In the genomic region with DNA sequence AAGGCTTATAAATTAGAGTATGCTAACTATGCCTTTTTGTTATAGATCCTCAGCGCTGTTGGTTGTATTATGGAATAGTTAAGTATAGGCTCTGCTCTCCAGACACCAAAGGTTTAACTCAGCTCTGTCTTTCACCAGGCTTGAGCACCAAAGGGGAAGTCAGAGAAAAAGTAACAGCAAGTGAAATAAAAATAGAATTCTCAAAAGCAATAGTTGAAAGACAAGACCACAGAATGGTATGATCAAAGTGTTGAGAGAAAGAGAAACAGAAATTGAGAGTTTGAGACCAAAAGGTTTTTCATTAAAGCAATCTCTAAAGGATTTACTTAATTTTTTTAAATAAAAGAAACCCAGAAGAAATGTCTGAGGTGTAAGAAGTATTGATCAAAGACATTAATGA, we compare ENCODE assay signal across 14 cellular contexts.
DNase-seq lines count a peak whose midpoint lies in the region; ATAC-seq and TF ChIP-seq lines count a peak whose summit lies in the region.
"Had no signal": no experiment of that assay in that cellular context is flagged by ENCODE, and none has a peak within 500 bp of the region (broad histone marks: within the 10 kb centered on the region; RNA-seq: fewer than 3 reads in every experiment).

No MANE protein-coding gene starts in this region.

- H3K27ac ChIP-seq in BLaER1 treated with 17β-estradiol and CSF1 and Interleukin-3, amounts not matched to agents 10 nM and 100 nM = peak overlapping the region in 1 of 11 experiments; percentile 8; a peak in 3 of 22 replicates
- H3K27ac ChIP-seq in vagina = no peak overlapping the region
- H3K27ac ChIP-seq: neural progenitor cell, tibial artery had no signal

- ATAC-seq in GM19043 (IDR thresholded peaks at IDR 0.05; ENCODE audit: low read depth, unreplicated experiment) (peak; percentile 93), HG02610 (IDR thresholded peaks at IDR 0.05; ENCODE audit: unreplicated experiment) (peak; percentile 99), HG03378 (IDR thresholded peaks at IDR 0.05; ENCODE audit: unreplicated experiment) (peak; percentile 92)

- no peak for TF ChIP-seq POLR2A in vagina (IDR thresholded peaks at IDR 0.05)

- intact Hi-C loops in vagina (cut with DNase I) = no loop called here

- H3K4me3 ChIP-seq in BLaER1 treated with 17β-estradiol and CSF1 and Interleukin-3, amounts not matched to agents 10 nM and 100 nM = no peak overlapping the region
- no peak overlapping the region for H3K4me3 ChIP-seq in vagina
- H3K4me3 ChIP-seq: neural progenitor cell, tibial artery had no signal

- H3K4me2 ChIP-seq in BLaER1 treated with 17β-estradiol and CSF1 and Interleukin-3, amounts not matched to agents 10 nM and 100 nM = peak overlapping the region in 10 of 11 experiments; percentile 2 to 79 (median 45); a peak in 16 of 22 replicates
- H3K4me2 ChIP-seq: neural progenitor cell, SK-N-SH had no signal

- peaks cover 0 to 31% (median 20%) of the 10 kb centered on the region in 11 experiments; a peak in 17 of 22 replicates for H3K9me3 ChIP-seq in BLaER1 treated with 17β-estradiol and CSF1 and Interleukin-3, amounts not matched to agents 10 nM and 100 nM (replicated peaks in 1 of 11)
- no peaks in the 10 kb centered on the region for H3K9me3 ChIP-seq in vagina
- H3K9me3 ChIP-seq: tibial artery had no signal

- no peak for TF ChIP-seq CTCF in vagina (IDR thresholded peaks at IDR 0.05)

- DNase-seq in NCI-H1694 treated with DMSO at 0.1 percent for 48 hours (lab: John Stamatoyannopoulos, UW) (no peak), hippocampal formation (lab: John Stamatoyannopoulos, UW) (no peak), SK-N-DZ (ENCODE audit: low spot score) (no peak), vagina (ENCODE audit: extremely low spot score in 2 of 2) (no peak)
- DNase-seq: activated CD4-positive, alpha-beta T cell treated with anti-CD3 and anti-CD28 coated beads for 1 hour; NCI-H1048; NCI-H82; SK-N-SH; tibial artery had no signal

- H3K36me3 ChIP-seq in BLaER1 treated with 17β-estradiol and CSF1 and Interleukin-3, amounts not matched to agents 10 nM and 100 nM = no peaks in the 10 kb centered on the region
- H3K36me3 ChIP-seq in vagina = no peaks in the 10 kb centered on the region
- H3K36me3 ChIP-seq: neural progenitor cell, tibial artery had no signal

- no peaks in the 10 kb centered on the region for H3K27me3 ChIP-seq in BLaER1 treated with 17β-estradiol and CSF1 and Interleukin-3, amounts not matched to agents 10 nM and 100 nM
- H3K27me3 ChIP-seq in vagina = no peaks in the 10 kb centered on the region
- H3K27me3 ChIP-seq: neural progenitor cell, tibial artery had no signal

- H3K9ac ChIP-seq in BLaER1 treated with 17β-estradiol and CSF1 and Interleukin-3, amounts not matched to agents 10 nM and 100 nM = no peak overlapping the region
- H3K9ac ChIP-seq: neural progenitor cell, SK-N-SH had no signal

- no peaks in the 10 kb centered on the region for H4K20me1 ChIP-seq in BLaER1 treated with 17β-estradiol and CSF1 and Interleukin-3, amounts not matched to agents 10 nM and 100 nM

- peaks cover 0 to 26% (median 12%) of the 10 kb centered on the region in 10 experiments; a peak in 17 of 20 replicates for H3K4me1 ChIP-seq in BLaER1 treated with 17β-estradiol and CSF1 and Interleukin-3, amounts not matched to agents 10 nM and 100 nM
- H3K4me1 ChIP-seq in vagina = no peaks in the 10 kb centered on the region
- H3K4me1 ChIP-seq: neural progenitor cell, tibial artery had no signal
